ENCODE assay signal across 22 cellular contexts in genomic region chr3:117962750-117963149, GRCh38.
DNase-seq lines count a peak whose midpoint lies in the region; FAIRE-seq and TF ChIP-seq lines count a peak whose summit lies in the region.
"Had no signal": no experiment of that assay in that cellular context is flagged by ENCODE, and none has a peak within 500 bp of the region (broad histone marks: within the 10 kb centered on the region; RNA-seq: fewer than 3 reads in every experiment).

No MANE protein-coding gene starts in this region.

- H3K27me3 ChIP-seq in AG04450 (ENCODE audit: control insufficient read depth, insufficient read depth, low read length) (no peaks in the 10 kb centered on the region), GM23248 (replicated peaks; ENCODE audit: insufficient read depth) (no peaks in the 10 kb centered on the region), astrocyte (ENCODE audit: insufficient read depth, low read length) (no peaks in the 10 kb centered on the region)

- H3K4me1 ChIP-seq in GM23248 (ENCODE audit: insufficient read depth) (peaks cover 26% of the 10 kb centered on the region), astrocyte (ENCODE audit: insufficient read depth, low read length) (no peaks in the 10 kb centered on the region)

- no peak overlapping the region for H3K9ac ChIP-seq in GM23248
- H3K9ac ChIP-seq in astrocyte (ENCODE audit: low read length) = no peak overlapping the region
- H3K9ac ChIP-seq: KMS-11 had no signal

- H3K9me2 ChIP-seq in GM23248 (ENCODE audit: insufficient read depth) = no peaks in the 10 kb centered on the region

- POLR2A ChIA-PET in AG04450 (lab: Yijun Ruan, JAX) = interaction anchor here (0.6 kb wide), 1 partner anchor 1024 kb away, joined by 3 read pairs; no protein-coding TSS in a partner anchor

- WGBS in GM23248 (ENCODE audit: low coverage in 1 of 2, low lambda C conversion rate in 2 of 2, missing lambda C conversion rate in 2 of 2), 2 experiments = 0 to 4% methylated on average over 2 of the region's 2 CpGs

- no peak overlapping the region for H2AFZ ChIP-seq in GM23248
- no peak overlapping the region for H2AFZ ChIP-seq in astrocyte (ENCODE audit: low read depth, low read length)
- H2AFZ ChIP-seq: GM23338 had no signal

- H3K27ac ChIP-seq in AG04450 (ENCODE audit: low read depth, low read length) = no peak overlapping the region
- peak overlapping the region; percentile 49 for H3K27ac ChIP-seq in GM23248
- H3K27ac ChIP-seq in astrocyte (ENCODE audit: low read depth, low read length) = no peak overlapping the region
- H3K27ac ChIP-seq: KMS-11 had no signal

- H3K9me3 Mint-ChIP-seq in astrocyte (ENCODE audit: unreplicated experiment) = no peaks in the 10 kb centered on the region
- H3K9me3 Mint-ChIP-seq: GM23338 had no signal

- TF ChIP-seq CTCF in AG04450 (IDR thresholded peaks at IDR 0.05; ENCODE audit: low read depth, low read length) (no peak), astrocyte (IDR thresholded peaks at IDR 0.05; ENCODE audit: insufficient read depth, low read depth, low read length) (no peak), fibroblast of mammary gland (conservative IDR thresholded peaks at IDR 0.05; ENCODE audit: control insufficient read depth, insufficient read depth, low read depth, low read length) (no peak)

- H3K27ac Mint-ChIP-seq in astrocyte (ENCODE audit: unreplicated experiment) = no peak overlapping the region
- H3K27ac Mint-ChIP-seq: CD14-positive monocyte, GM23338 had no signal

- H3K36me3 ChIP-seq in GM23248 (ENCODE audit: low read depth) = no peaks in the 10 kb centered on the region
- no peaks in the 10 kb centered on the region for H3K36me3 ChIP-seq in astrocyte (ENCODE audit: insufficient read depth, low read length)

- H4K20me1 ChIP-seq in GM23248 (ENCODE audit: insufficient read depth) (no peaks in the 10 kb centered on the region), astrocyte (ENCODE audit: insufficient read depth, low read length) (no peaks in the 10 kb centered on the region)

- DNase-seq in AG04450 (ENCODE audit: low read depth, low spot score) = peak; percentile 15
- peak; percentile 79 for DNase-seq in GM23248
- peak; percentile 80 for DNase-seq in astrocyte (ENCODE audit: low read depth)
- DNase-seq in fibroblast of mammary gland (ENCODE audit: low read depth) = peak; percentile 39
- no peak for DNase-seq in NCI-H748 treated with DMSO at 0.1 percent for 48 hours (lab: John Stamatoyannopoulos, UW)
- DNase-seq in stimulated activated CD8-positive, alpha-beta memory T cell treated with anti-CD3 and anti-CD28 coated beads, Interleukin-4, amount 100 ng/mL, for 48 hours = no peak
- DNase-seq in NCI-H2171 (lab: John Stamatoyannopoulos, UW) = no peak
- no peak for DNase-seq in posterior vena cava (ENCODE audit: low spot score)
- DNase-seq: AML-193, COR-L47, DMS 273 treated with DMSO at 0.1 percent for 48 hours, DND-41, GDM1, NCI-H1417, NCI-H187, NCI-H226, NCI-H524, SHP77 had no signal

- no peaks in the 10 kb centered on the region for H3K9me3 ChIP-seq in AG04450 (ENCODE audit: control insufficient read depth, insufficient read depth, low read length)
- no peaks in the 10 kb centered on the region for H3K9me3 ChIP-seq in GM23248 (ENCODE audit: low read depth)
- no peaks in the 10 kb centered on the region for H3K9me3 ChIP-seq in astrocyte (ENCODE audit: insufficient read depth, low read depth, low read length)

- H3K4me2 ChIP-seq in GM23248 (ENCODE audit: unreplicated experiment) (peak overlapping the region; percentile 57), astrocyte (ENCODE audit: low read length) (no peak overlapping the region)
- H3K4me2 ChIP-seq: GM23338, KMS-11 had no signal

- intact Hi-C loops in posterior vena cava (cut with DNase I) = no loop called here

- peaks cover 3% of the 10 kb centered on the region for H3K27me3 Mint-ChIP-seq in astrocyte (ENCODE audit: low read depth, unreplicated experiment)

- H3K79me2 ChIP-seq in GM23248 (ENCODE audit: insufficient read depth) = no peaks in the 10 kb centered on the region
- H3K79me2 ChIP-seq in astrocyte (ENCODE audit: insufficient read depth, low read length) = no peaks in the 10 kb centered on the region

- in situ Hi-C loops in GM23248 (cut with MboI) = no loop called here

- no peaks in the 10 kb centered on the region for H3K36me3 Mint-ChIP-seq in astrocyte (ENCODE audit: low read depth, unreplicated experiment)
- H3K36me3 Mint-ChIP-seq: CD14-positive monocyte had no signal

- CTCF ChIA-PET in AG04450 (lab: Charles Lee) = interaction anchor here (0.6 to 2.7 kb wide), 4 partner anchors 9 to 856 kb away, joined by 3 to 16 read pairs (median 3); no protein-coding TSS in a partner anchor

- peaks cover 18% of the 10 kb centered on the region; the same call in 1 of the 2 replicates for H3F3A ChIP-seq in GM23248 (ENCODE audit: insufficient read depth)

- H3K4me3 Mint-ChIP-seq in astrocyte (ENCODE audit: unreplicated experiment) = no peak overlapping the region
- H3K4me3 Mint-ChIP-seq: CD14-positive monocyte, GM23338 had no signal

- no peak overlapping the region for H3K4me3 ChIP-seq in AG04450 (ENCODE audit: low read depth, low read length)
- H3K4me3 ChIP-seq in GM23248 = 0 out of 2 replicates have a peak overlapping the region, but pooled peaks have one; percentile 1
- H3K4me3 ChIP-seq in astrocyte (ENCODE audit: insufficient read depth, low read depth, low read length) = no peak overlapping the region
- H3K4me3 ChIP-seq in fibroblast of mammary gland (ENCODE audit: control insufficient read depth, low read depth, low read length) = no peak overlapping the region
- H3K4me3 ChIP-seq: GM23338 had no signal

- FAIRE-seq in astrocyte (lab: Jason Lieb, UNC) = no peak
- FAIRE-seq: A204.1 had no signal

- H3K4me1 Mint-ChIP-seq in astrocyte (ENCODE audit: low read depth, unreplicated experiment) = peaks cover 2% of the 10 kb centered on the region
- H3K4me1 Mint-ChIP-seq: CD14-positive monocyte, GM23338 had no signal

Comparison
In these comparisons a context has a peak if more than half of its experiments do, and no peak if none do; other contexts are left out.
1. DNase-seq: peak in AG04450 (single experiment), GM23248 (single experiment), astrocyte (single experiment) and fibroblast of mammary gland (single experiment); none in NCI-H748 treated with DMSO at 0.1 percent for 48 hours (single experiment), stimulated activated CD8-positive, alpha-beta memory T cell treated with anti-CD3 and anti-CD28 coated beads, Interleukin-4, amount 100 ng/mL, for 48 hours (single experiment), NCI-H2171 (single experiment) and posterior vena cava (single experiment).